In the genomic region with DNA sequence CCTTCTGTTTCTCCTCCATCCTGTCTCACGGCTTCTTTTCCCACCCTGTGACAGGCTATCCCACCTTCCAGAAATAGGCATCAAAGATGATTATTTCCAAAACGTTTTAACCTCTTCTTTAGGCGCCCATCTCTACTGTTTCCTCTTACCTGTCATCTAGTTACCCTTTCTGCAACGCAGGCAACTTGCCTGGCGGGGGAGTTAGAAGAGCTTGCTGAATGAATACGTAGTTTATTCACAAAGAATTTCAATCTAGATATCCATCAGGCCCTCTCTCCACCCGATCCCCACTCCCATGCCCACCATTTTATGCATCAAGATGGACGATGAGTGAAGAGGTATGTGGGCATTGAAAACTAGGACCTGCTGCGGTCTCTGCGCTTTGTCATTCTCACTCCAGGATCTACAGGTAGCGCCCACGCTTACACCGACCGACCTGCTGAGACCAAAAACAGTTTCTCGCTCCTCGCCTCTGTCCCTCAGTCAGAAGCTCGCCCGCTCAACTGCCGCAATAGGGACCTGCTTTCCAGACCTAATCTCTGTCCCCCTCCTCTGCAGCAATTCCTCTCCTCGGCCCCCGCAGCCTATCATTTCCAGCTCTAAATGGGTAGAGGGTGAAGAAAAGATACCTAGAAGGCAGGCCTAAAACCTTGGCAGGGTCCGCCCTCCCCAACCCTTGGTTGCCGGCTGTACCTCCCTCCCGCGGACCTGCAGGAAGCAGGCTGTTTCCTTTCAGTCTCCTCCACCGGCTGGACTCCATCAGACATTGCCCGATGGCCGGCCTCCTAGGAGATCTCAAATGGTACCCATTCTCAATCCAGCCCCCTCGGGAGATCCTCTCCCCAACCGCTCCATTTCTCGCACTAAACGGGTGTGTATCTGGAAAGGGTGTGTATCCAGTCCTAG, we compare ENCODE assay signal across 8 cellular contexts. TPM values are rescaled to one million over a fixed set of nuclear protein-coding genes. Genes with fewer than 3 reads are reported as not detected.
A peak's percentile ranks its signal among the peaks of the same experiment; 100 is the strongest.
DNase-seq lines count a peak whose midpoint lies in the region; ATAC-seq and TF ChIP-seq lines count a peak whose summit lies in the region.

No MANE protein-coding gene starts in this region.

- H3K4me1 ChIP-seq in rectal smooth muscle tissue (ENCODE audit: control insufficient read depth, insufficient read depth, low read length), result no peaks in the 10 kb centered on the region

- TF ChIP-seq CTCF in glutamatergic neuron (IDR thresholded peaks at IDR 0.05; ENCODE audit: partially characterized antibody, unreplicated experiment), result no peak

- H3K27me3 ChIP-seq in rectal smooth muscle tissue (ENCODE audit: control insufficient read depth, insufficient read depth, low read length), result no peaks in the 10 kb centered on the region

- peak; percentile 28 for ATAC-seq in HG03521 (IDR thresholded peaks at IDR 0.05; ENCODE audit: unreplicated experiment)

- peak overlapping the region; percentile 61 for H3K4me3 ChIP-seq in rectal smooth muscle tissue (ENCODE audit: low read length)

- H3K27me3 Mint-ChIP-seq in glutamatergic neuron (ENCODE audit: unreplicated experiment), result no peaks in the 10 kb centered on the region

- peak overlapping the region; percentile 17 for H3K27ac Mint-ChIP-seq in glutamatergic neuron (ENCODE audit: unreplicated experiment)

- no peaks in the 10 kb centered on the region for H3K36me3 ChIP-seq in rectal smooth muscle tissue (ENCODE audit: control insufficient read depth, insufficient read depth, low read length)

- no peak overlapping the region for H3K9ac ChIP-seq in rectal smooth muscle tissue (ENCODE audit: low read length)

- H3K4me1 Mint-ChIP-seq in glutamatergic neuron (ENCODE audit: low read depth, unreplicated experiment), result no peaks in the 10 kb centered on the region

- no peaks in the 10 kb centered on the region for H3K36me3 Mint-ChIP-seq in glutamatergic neuron (ENCODE audit: unreplicated experiment)

- H3K9me3 Mint-ChIP-seq in glutamatergic neuron (ENCODE audit: unreplicated experiment), result no peaks in the 10 kb centered on the region

- DNase-seq in NCI-H1417 (lab: John Stamatoyannopoulos, UW), result peak; percentile 30 to 75 (median 62)
- no peak for DNase-seq in NCI-H1417 treated with DMSO at 0.1 percent for 48 hours (lab: John Stamatoyannopoulos, UW)
- peak; percentile 2 for DNase-seq in activated T-cell treated with anti-CD3 and anti-CD28 coated beads for 48 hours (ENCODE audit: low read depth)
- DNase-seq in glutamatergic neuron, result peak; percentile 27
- no peak for DNase-seq in SHP77 treated with DMSO at 0.1 percent for 48 hours (lab: John Stamatoyannopoulos, UW)
- no peak for DNase-seq in GDM1 (lab: John Stamatoyannopoulos, UW)

- peak overlapping the region; percentile 98 for H3K4me3 Mint-ChIP-seq in glutamatergic neuron (ENCODE audit: unreplicated experiment)

- H3K27ac ChIP-seq in rectal smooth muscle tissue (ENCODE audit: low read depth, low read length), result no peak overlapping the region

RNA-seq across cellular contexts. Expression of gene BEX5, which starts 0.6 kb away (rescaled TPM):
- total RNA-seq in glutamatergic neuron (ENCODE audit: unreplicated experiment), result 3.6 TPM

RNA-seq across cellular contexts. Expression of gene TCEAL6, which starts 12.9 kb away (rescaled TPM):
- not detected for total RNA-seq in glutamatergic neuron (ENCODE audit: unreplicated experiment)

RNA-seq across cellular contexts. Expression of gene TCEAL2, which starts 29.7 kb away (rescaled TPM):
- total RNA-seq in glutamatergic neuron (ENCODE audit: unreplicated experiment), result 6.3 TPM

RNA-seq across cellular contexts. Expression of gene TCP11X1, which starts 59.9 kb away (rescaled TPM):
- total RNA-seq in glutamatergic neuron (ENCODE audit: unreplicated experiment), result 0.61 TPM

Comparison
In these comparisons a context has a peak if more than half of its experiments do, and no peak if none do; other contexts are left out.
1. DNase-seq: peak in NCI-H1417 (3 of 3), activated T-cell treated with anti-CD3 and anti-CD28 coated beads for 48 hours (single experiment) and glutamatergic neuron (single experiment); none in NCI-H1417 treated with DMSO at 0.1 percent for 48 hours (single experiment), SHP77 treated with DMSO at 0.1 percent for 48 hours (single experiment) and GDM1 (single experiment).